In genomic region chr14:96953443-96953842, GRCh38 we compare ENCODE assay signal across 22 cellular contexts.
"Had no signal": no experiment of that assay in that cellular context is flagged by ENCODE, and none has a peak within 500 bp of the region (broad histone marks: within the 10 kb centered on the region; RNA-seq: fewer than 3 reads in every experiment).

No MANE protein-coding gene starts in this region.

- DNase-seq: dermis blood vessel endothelial cell; dorsolateral prefrontal cortex; effector CD8-positive, alpha-beta T cell; effector memory CD8-positive, alpha-beta T cell; foreskin keratinocyte; heart left ventricle; hypothalamus; immature natural killer cell; islet precursor cell; kidney; kidney glomerular epithelial cell; left colon; left ventricle myocardium inferior; lower lobe of right lung; mesenchymal stem cell; mucosa of descending colon had no signal

- H3K9me3 ChIP-seq: esophagus muscularis mucosa, gastroesophageal sphincter, heart left ventricle, left ventricle myocardium inferior, lower lobe of right lung, mucosa of descending colon had no signal

- H3K4me1 Mint-ChIP-seq: mesothelial cell of epicardium had no signal

- H3K36me3 Mint-ChIP-seq: mesothelial cell of epicardium had no signal

- H3K27ac ChIP-seq: coronary artery, dorsolateral prefrontal cortex, esophagus muscularis mucosa, foreskin keratinocyte, gastroesophageal sphincter, heart left ventricle, hepatocyte, left ventricle myocardium inferior, lower lobe of right lung had no signal

- H3K9me3 Mint-ChIP-seq: effector memory CD8-positive, alpha-beta T cell; mesothelial cell of epicardium had no signal

- H3K4me2 ChIP-seq: hepatocyte had no signal

- H3K4me1 ChIP-seq: esophagus muscularis mucosa, foreskin keratinocyte, gastroesophageal sphincter, left ventricle myocardium inferior, lower lobe of right lung had no signal

- H3K27ac Mint-ChIP-seq: effector memory CD8-positive, alpha-beta T cell; immature natural killer cell; mesothelial cell of epicardium had no signal

- H3K27me3 Mint-ChIP-seq: effector memory CD8-positive, alpha-beta T cell had no signal

- H3K4me3 Mint-ChIP-seq: effector memory CD8-positive, alpha-beta T cell; immature natural killer cell; mesothelial cell of epicardium had no signal

- H3K36me3 ChIP-seq: esophagus muscularis mucosa, gastroesophageal sphincter, heart left ventricle, left ventricle myocardium inferior, lower lobe of right lung had no signal

- H3K27me3 ChIP-seq: esophagus muscularis mucosa, foreskin keratinocyte, gastroesophageal sphincter, heart left ventricle, hepatocyte had no signal

- H2AFZ ChIP-seq: hepatocyte had no signal

- ATAC-seq: effector memory CD8-positive, alpha-beta T cell; foreskin keratinocyte; gastroesophageal sphincter; heart left ventricle; left colon; left lobe of liver; lower lobe of right lung; mucosa of descending colon had no signal

- H3K4me3 ChIP-seq: coronary artery, dorsolateral prefrontal cortex, esophagus muscularis mucosa, gastroesophageal sphincter, heart left ventricle, hepatocyte, left ventricle myocardium inferior, lower lobe of right lung, mucosa of descending colon had no signal
